In genomic region chr11:66967670-66968425, GRCh38 we compare ENCODE assay signal across 11 cellular contexts. TPM values are rescaled to one million over a fixed set of nuclear protein-coding genes. Genes with fewer than 3 reads are reported as not detected.
DNase-seq lines count a peak whose midpoint lies in the region; ATAC-seq and TF ChIP-seq lines count a peak whose summit lies in the region.
"Had no signal": no experiment of that assay in that cellular context is flagged by ENCODE, and none has a peak within 500 bp of the region (broad histone marks: within the 10 kb centered on the region; RNA-seq: fewer than 3 reads in every experiment).

No MANE protein-coding gene starts in this region.

- DNase-seq in AG09309 (ENCODE audit: low read depth) (peak; percentile 54), M059J (ENCODE audit: low read depth) (peak; percentile 88), colonic mucosa (peak; percentile 35), lung microvascular endothelial cell (ENCODE audit: low read depth in 2 of 2) (peak; percentile 59 to 81), NCI-H2171 treated with DMSO at 0.1 percent for 48 hours (lab: John Stamatoyannopoulos, UW) (no peak)
- DNase-seq: NCI-H146 had no signal

- no peaks in the 10 kb centered on the region for H3K4me1 ChIP-seq in colonic mucosa
- H3K4me1 ChIP-seq: prostate gland had no signal

- TF ChIP-seq POLR2A in GM18505 (IDR thresholded peaks at IDR 0.05; ENCODE audit: borderline replicate concordance, extremely low read depth, insufficient read depth, insufficient read length) = no peak

- H3K36me3 ChIP-seq in colonic mucosa = no peaks in the 10 kb centered on the region
- H3K36me3 ChIP-seq: cardiac muscle cell, prostate gland had no signal

- no peak for TF ChIP-seq CTCF in AG09309 (IDR thresholded peaks at IDR 0.05; ENCODE audit: control insufficient read depth, insufficient read depth, low read depth, low read length, missing control alignments)
- TF ChIP-seq CTCF in colonic mucosa (IDR thresholded peaks at IDR 0.05) = no peak

- peak overlapping the region; percentile 53 for H3K27ac ChIP-seq in colonic mucosa
- H3K27ac ChIP-seq: cardiac muscle cell, prostate gland had no signal

- H3K9ac ChIP-seq in colonic mucosa (ENCODE audit: low read depth in 2 of 2, low read length in 2 of 2) = no peak overlapping the region

- ATAC-seq in GM18511 (IDR thresholded peaks at IDR 0.05; ENCODE audit: unreplicated experiment) = no peak
- ATAC-seq in HG02970 (IDR thresholded peaks at IDR 0.05; ENCODE audit: low FRiP score, unreplicated experiment) = no peak
- ATAC-seq in GM18505 (IDR thresholded peaks at IDR 0.05; ENCODE audit: unreplicated experiment) = no peak

- H3K9me3 ChIP-seq in colonic mucosa = no peaks in the 10 kb centered on the region
- H3K9me3 ChIP-seq: prostate gland had no signal

- no peak overlapping the region for H3K4me3 ChIP-seq in AG09309 (ENCODE audit: control insufficient read depth, low read depth, low read length)
- H3K4me3 ChIP-seq in colonic mucosa = no peak overlapping the region
- H3K4me3 ChIP-seq: cardiac muscle cell, prostate gland had no signal

- intact Hi-C loops in colonic mucosa (cut with DNase I) = no loop called here

- H3K27me3 ChIP-seq in colonic mucosa = no peaks in the 10 kb centered on the region
- H3K27me3 ChIP-seq: cardiac muscle cell had no signal

RNA-seq across cellular contexts. Expression of gene C11orf86, which starts 7.3 kb away (rescaled TPM):
- not detected in 2 replicates for total RNA-seq in M059J (2014; rRNA removed; shearing (Covaris generic))
- total RNA-seq in colonic mucosa (10 to 100 TPM; 23.0 to 31.6 TPM), lung microvascular endothelial cell (not detected in 2 replicates)
- total RNA-seq: cardiac muscle cell, prostate gland had no signal

RNA-seq across cellular contexts. Expression of gene PC, which starts 9.7 kb away (rescaled TPM):
- total RNA-seq in M059J (2014; rRNA removed; shearing (Covaris generic)) = 19.2 and 37.1 TPM in 2 replicates
- total RNA-seq in colonic mucosa (10 to 100 TPM; 47.7 to 60.1 TPM), lung microvascular endothelial cell (7.2 and 10.5 TPM in 2 replicates)

RNA-seq across cellular contexts. Expression of gene SYT12, which starts 55.1 kb away (rescaled TPM):
- 0.81 and 2.3 TPM in 2 replicates for total RNA-seq in M059J (2014; rRNA removed; shearing (Covaris generic))
- total RNA-seq in colonic mucosa (1 to 10 TPM in 1 of 2 donors, under 1 TPM in 1; 0.29 to 3.4 TPM), lung microvascular endothelial cell (under 0.01 TPM in 2 replicates)

Comparison
In these comparisons a context has a peak if more than half of its experiments do, and no peak if none do; other contexts are left out.
1. RNA of gene C11orf86, which starts 7.3 kb away (total RNA-seq): 23.0 to 31.6 TPM in colonic mucosa; not detected in M059J and not detected in lung microvascular endothelial cell; every median in the first group is over 10 times any median in the second.